9 cellular contexts compared by ENCODE assay signal in genomic region chr6:24909281-24910216, GRCh38. TPM values are rescaled to one million over a fixed set of nuclear protein-coding genes. Genes with fewer than 3 reads are reported as not detected.
DNase-seq lines count a peak whose midpoint lies in the region; ATAC-seq and TF ChIP-seq lines count a peak whose summit lies in the region.
"Had no signal": no experiment of that assay in that cellular context is flagged by ENCODE, and none has a peak within 500 bp of the region (broad histone marks: within the 10 kb centered on the region; RNA-seq: fewer than 3 reads in every experiment).

No MANE protein-coding gene starts in this region.

- no peaks in the 10 kb centered on the region for H3K79me2 ChIP-seq in fibroblast of lung (ENCODE audit: control insufficient read depth, insufficient read depth, low read length)

- intact Hi-C loops in Caco-2 (cut with micrococcal nuclease; ENCODE audit: unreplicated experiment): loop anchor here (5.0 kb wide), 1 partner anchor 52 kb away; no protein-coding TSS in a partner anchor

- H3K4me1 ChIP-seq in Caco-2 (no peaks in the 10 kb centered on the region), fibroblast of lung (ENCODE audit: control insufficient read depth, extremely low read depth, insufficient read depth, low read length) (peaks cover 3% of the 10 kb centered on the region)

- H3K9ac ChIP-seq in fibroblast of lung (ENCODE audit: insufficient read depth, low read length): no peak overlapping the region

- H4K20me1 ChIP-seq in fibroblast of lung (ENCODE audit: control insufficient read depth, extremely low read depth, insufficient read depth, low read length): no peaks in the 10 kb centered on the region

- H3K27me3 ChIP-seq in Caco-2 (replicated peaks; ENCODE audit: control insufficient read depth, insufficient read depth, low read length): peaks cover 4% of the 10 kb centered on the region
- H3K27me3 ChIP-seq in fibroblast of lung (ENCODE audit: control insufficient read depth, insufficient read depth, low read length): peaks cover 16% of the 10 kb centered on the region

- CTCF ChIA-PET in Caco-2 (lab: Charles Lee): no interaction called here

- no peak for TF ChIP-seq CTCF in Caco-2 (IDR thresholded peaks at IDR 0.05; ENCODE audit: insufficient read depth in 1 of 2, low read depth in 1 of 2, low read length in 1 of 2, severe bottlenecking in 1 of 2, unreplicated experiment in 1 of 2)
- no peak for TF ChIP-seq CTCF in fibroblast of lung (conservative IDR thresholded peaks at IDR 0.05 in 1 of 2, IDR thresholded peaks at IDR 0.05 in 1 of 2; ENCODE audit: low read depth in 1 of 2, low read length in 2 of 2)
- TF ChIP-seq CTCF in progenitor cell of endocrine pancreas (IDR thresholded peaks at IDR 0.05; ENCODE audit: unreplicated experiment): no peak

- H3K27ac Mint-ChIP-seq in Caco-2 (ENCODE audit: unreplicated experiment) (no peak overlapping the region), progenitor cell of endocrine pancreas (no peak overlapping the region)

- no peak overlapping the region for H2AFZ ChIP-seq in fibroblast of lung (ENCODE audit: low read length)

- H3K27me3 Mint-ChIP-seq in Caco-2 (ENCODE audit: insufficient read depth, unreplicated experiment) (peaks cover 15% of the 10 kb centered on the region), progenitor cell of endocrine pancreas (peaks cover 65% of the 10 kb centered on the region)

- BruUV-seq in Caco-2 (replicated peaks; lab: Mats Ljungman, UMichigan): no TSS peak

- H3K27ac ChIP-seq in fibroblast of lung (ENCODE audit: insufficient read depth, low read length): no peak overlapping the region

- H3K4me3 ChIP-seq in Caco-2 (ENCODE audit: low read depth, low read length) (no peak overlapping the region), fibroblast of lung (replicated peaks in 1 of 4; ENCODE audit: control extremely low read depth in 1 of 4, insufficient read depth in 1 of 4, low read depth in 3 of 4, low read length in 4 of 4) (peak overlapping the region in 3 of 4 experiments; percentile 28 to 62 (median 55))

- H3K4me2 ChIP-seq in fibroblast of lung (ENCODE audit: extremely low read depth, insufficient read depth, low read length): peak overlapping the region; percentile 48

- H3K4me1 Mint-ChIP-seq in Caco-2 (ENCODE audit: low read depth, unreplicated experiment): no peaks in the 10 kb centered on the region
- peaks cover 18% of the 10 kb centered on the region for H3K4me1 Mint-ChIP-seq in progenitor cell of endocrine pancreas (ENCODE audit: low read depth)

- H3K36me3 ChIP-seq in Caco-2 (ENCODE audit: control insufficient read depth, insufficient read depth, low read length): no peaks in the 10 kb centered on the region
- no peaks in the 10 kb centered on the region for H3K36me3 ChIP-seq in fibroblast of lung (ENCODE audit: control insufficient read depth, insufficient read depth, low read length)

- H3K4me3 Mint-ChIP-seq in Caco-2 (ENCODE audit: unreplicated experiment): peak overlapping the region; percentile 76
- peak overlapping the region; percentile 77 for H3K4me3 Mint-ChIP-seq in progenitor cell of endocrine pancreas (ENCODE audit: low read depth)

- DNase-seq in Caco-2 (no peak), NAMALWA (ENCODE audit: low spot score) (peak; percentile 66), fibroblast of lung (ENCODE audit: low read depth in 2 of 2) (no peak), progenitor cell of endocrine pancreas (ENCODE audit: low spot score, unreplicated experiment) (no peak), SW480 (ENCODE audit: low spot score) (no peak)
- no peak for DNase-seq in stimulated activated CD4-positive, alpha-beta T cell treated with anti-CD3 and anti-CD28 coated beads, Interleukin-4, amount 100 ng/mL, for 4 hours
- no peak for DNase-seq in stimulated activated CD4-positive, alpha-beta T cell treated with anti-CD3 and anti-CD28 coated beads, Interleukin-12 subunit alpha, Interleukin-12 subunit beta, amount 100 ng/mL, for 4 hours
- DNase-seq: NCI-H187 treated with DMSO at 0.1 percent for 48 hours had no signal

- POLR2A ChIA-PET in Caco-2 (lab: Charles Lee): no interaction called here

- no peak for ATAC-seq in GM21381 (IDR thresholded peaks at IDR 0.05; ENCODE audit: unreplicated experiment)

- no peaks in the 10 kb centered on the region for H3K36me3 Mint-ChIP-seq in Caco-2 (ENCODE audit: insufficient read depth, unreplicated experiment)
- H3K36me3 Mint-ChIP-seq in progenitor cell of endocrine pancreas (ENCODE audit: insufficient read depth): no peaks in the 10 kb centered on the region

- H3K9me3 Mint-ChIP-seq in Caco-2 (ENCODE audit: unreplicated experiment) (no peaks in the 10 kb centered on the region), progenitor cell of endocrine pancreas (ENCODE audit: low read depth) (no peaks in the 10 kb centered on the region)

- H3K9me3 ChIP-seq in Caco-2 (no peaks in the 10 kb centered on the region), fibroblast of lung (ENCODE audit: control insufficient read depth, insufficient read depth, low read depth, low read length) (no peaks in the 10 kb centered on the region)

RNA-seq across cellular contexts. Expression of gene RIPOR2, which starts 26.2 kb away (rescaled TPM):
- total RNA-seq in Caco-2 (2022): 0.64 and 0.86 TPM in 2 replicates
- 0.51 and 3.6 TPM in 2 replicates for total RNA-seq in fibroblast of lung
- 3.3 and 3.5 TPM in 2 replicates for polyA plus RNA-seq in fibroblast of lung
- polyA plus RNA-seq in fibroblast of lung (2012): 2.6 TPM in 2 replicates
- polyA minus RNA-seq in fibroblast of lung (ENCODE audit: low replicate concordance): 1.6 and 6.7 TPM in 2 replicates
- 2.2 and 4.0 TPM in 2 replicates for total RNA-seq in progenitor cell of endocrine pancreas
